33 cellular contexts compared by ENCODE assay signal in the genomic region with DNA sequence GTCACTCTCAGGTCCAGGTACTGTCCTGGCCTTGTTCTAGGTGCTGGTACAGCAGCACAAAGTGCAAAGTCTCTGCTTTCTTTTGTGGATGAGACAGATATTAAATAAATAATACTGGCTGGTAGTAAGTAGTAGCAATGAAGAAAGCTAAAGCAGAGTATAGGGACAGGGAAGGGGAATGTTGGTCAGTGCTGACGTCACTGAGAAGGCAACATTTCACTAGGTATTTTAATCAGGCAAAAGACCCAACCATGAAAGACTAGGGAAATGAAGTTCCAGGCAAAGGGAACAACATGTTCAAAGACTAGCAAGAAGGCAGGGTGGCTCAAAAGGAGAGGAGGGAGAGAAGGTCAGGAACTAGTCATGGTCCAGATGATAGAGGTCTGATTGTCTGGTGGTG.
"Had no signal": no experiment of that assay in that cellular context is flagged by ENCODE, and none has a peak within 500 bp of the region (broad histone marks: within the 10 kb centered on the region; RNA-seq: fewer than 3 reads in every experiment).

No MANE protein-coding gene starts in this region.

- H3K9me3 Mint-ChIP-seq: activated B cell treated with CpG ODN at 0.5 μM for 24 hours; activated CD8-positive, alpha-beta T cell treated with anti-CD3 and anti-CD28 coated beads for 36 hours; activated naive CD4-positive, alpha-beta T cell treated with anti-CD3 and anti-CD28 coated beads for 36 hours; activated naive CD8-positive, alpha-beta T cell treated with anti-CD3 and anti-CD28 coated beads for 36 hours; activated T-cell treated with anti-CD3 and anti-CD28 coated beads, Interleukin-2, amount 50 U/mL, for 4 hours; activated T-helper 1 cell treated with anti-CD3 and anti-CD28 coated beads, Interleukin-12 subunit alpha, Interleukin-12 subunit beta, Interleukin-2, Interleukin-4 antibody, amounts not matched to agents 30 ng/mL and 10 ng/mL and 1 ng/mL, durations not matched to agents 14 hours and 24 hours and 36 hours; activated T-helper 17 cell treated with anti-CD3 and anti-CD28 coated beads, Interleukin-2, amount 50 U/mL, for 72 hours; T-helper 1 cell treated with Interleukin-12 subunit alpha and Interleukin-12 subunit beta and Interleukin-4 antibody, amounts not matched to agents 30 μg/mL and 1 μg/mL, for 36 hours; T-helper 2 cell treated with Interferon-gamma antibody and Interleukin-4, amounts not matched to agents 5 μg/mL and 100 μg/mL, for 36 hours had no signal

- H3K4me3 Mint-ChIP-seq: activated B cell treated with CpG ODN at 0.5 μM for 24 hours; activated CD4-positive, alpha-beta memory T cell treated with anti-CD3 and anti-CD28 coated beads for 36 hours; activated CD8-positive, alpha-beta T cell treated with anti-CD3 and anti-CD28 coated beads for 36 hours; activated naive CD4-positive, alpha-beta T cell treated with anti-CD3 and anti-CD28 coated beads for 36 hours; activated naive CD8-positive, alpha-beta T cell treated with anti-CD3 and anti-CD28 coated beads for 36 hours; activated T-cell treated with anti-CD3 and anti-CD28 coated beads, Interleukin-2, amount 50 U/mL, for 4 hours; activated T-cell treated with anti-CD3 and anti-CD28 coated beads, Interleukin-2, amount 50 U/mL, for 72 hours; activated T-helper 1 cell treated with anti-CD3 and anti-CD28 coated beads, Interleukin-12 subunit alpha, Interleukin-12 subunit beta, Interleukin-2, Interleukin-4 antibody, amounts not matched to agents 30 ng/mL and 10 ng/mL and 1 ng/mL, durations not matched to agents 14 hours and 24 hours and 36 hours; activated T-helper 17 cell treated with anti-CD3 and anti-CD28 coated beads, Interleukin-2, amount 50 U/mL, for 72 hours; T-helper 1 cell treated with Interleukin-12 subunit alpha and Interleukin-12 subunit beta and Interleukin-4 antibody, amounts not matched to agents 30 μg/mL and 1 μg/mL, for 36 hours; T-helper 2 cell treated with Interferon-gamma antibody and Interleukin-4, amounts not matched to agents 5 μg/mL and 100 μg/mL, for 36 hours had no signal

- H3K27me3 Mint-ChIP-seq: activated B cell treated with CpG ODN at 0.5 μM for 24 hours; activated CD4-positive, alpha-beta memory T cell treated with anti-CD3 and anti-CD28 coated beads for 36 hours; activated CD8-positive, alpha-beta T cell treated with anti-CD3 and anti-CD28 coated beads for 36 hours; activated naive CD8-positive, alpha-beta T cell treated with anti-CD3 and anti-CD28 coated beads for 36 hours; activated T-helper 17 cell treated with anti-CD3 and anti-CD28 coated beads, Interleukin-2, amount 50 U/mL, for 72 hours had no signal

- H3K36me3 Mint-ChIP-seq: activated CD4-positive, alpha-beta memory T cell treated with anti-CD3 and anti-CD28 coated beads for 36 hours; activated naive CD4-positive, alpha-beta T cell treated with anti-CD3 and anti-CD28 coated beads, Interleukin-2, amount 50 U/mL, for 72 hours; activated naive CD8-positive, alpha-beta T cell treated with anti-CD3 and anti-CD28 coated beads for 36 hours had no signal

- H3K4me1 Mint-ChIP-seq: activated B cell treated with CpG ODN at 0.5 μM for 24 hours; activated naive CD8-positive, alpha-beta T cell treated with anti-CD3 and anti-CD28 coated beads for 36 hours; activated T-helper 17 cell treated with anti-CD3 and anti-CD28 coated beads, Interleukin-2, amount 50 U/mL, for 72 hours had no signal

- H3K27ac Mint-ChIP-seq: activated B cell treated with CpG ODN at 0.5 μM for 24 hours; activated CD4-positive, alpha-beta memory T cell treated with anti-CD3 and anti-CD28 coated beads for 36 hours; activated CD8-positive, alpha-beta T cell treated with anti-CD3 and anti-CD28 coated beads for 36 hours; activated naive CD4-positive, alpha-beta T cell treated with anti-CD3 and anti-CD28 coated beads for 36 hours; activated naive CD4-positive, alpha-beta T cell treated with anti-CD3 and anti-CD28 coated beads, Interleukin-2, amount 50 U/mL, for 72 hours; activated naive CD8-positive, alpha-beta T cell treated with anti-CD3 and anti-CD28 coated beads for 36 hours; activated T-cell treated with anti-CD3 and anti-CD28 coated beads, Interleukin-2, amount 50 U/mL, for 72 hours; activated T-helper 1 cell treated with anti-CD3 and anti-CD28 coated beads, Interleukin-12 subunit alpha, Interleukin-12 subunit beta, Interleukin-2, Interleukin-4 antibody, amounts not matched to agents 30 ng/mL and 10 ng/mL and 1 ng/mL, durations not matched to agents 14 hours and 24 hours and 36 hours; activated T-helper 17 cell treated with anti-CD3 and anti-CD28 coated beads, Interleukin-2, amount 50 U/mL, for 72 hours; T-helper 1 cell treated with Interleukin-12 subunit alpha and Interleukin-12 subunit beta and Interleukin-4 antibody, amounts not matched to agents 30 μg/mL and 1 μg/mL, for 36 hours; T-helper 2 cell treated with Interferon-gamma antibody and Interleukin-4, amounts not matched to agents 5 μg/mL and 100 μg/mL, for 36 hours had no signal

- DNase-seq: activated B cell treated with CpG ODN at 0.5 μM for 24 hours; activated CD4-positive, alpha-beta memory T cell treated with anti-CD3 and anti-CD28 coated beads for 36 hours; activated CD4-positive, alpha-beta T cell treated with anti-CD3 and anti-CD28 coated beads for 4 hours; activated CD4-positive, alpha-beta T cell treated with anti-CD3 and anti-CD28 coated beads, Interleukin-2, amount 50 U/mL, for 1 hour; activated CD4-positive, alpha-beta T cell treated with anti-CD3 and anti-CD28 coated beads, Interleukin-2, amount 50 U/mL, for 4 hours; activated CD4-positive, CD25-positive, alpha-beta regulatory T cell treated with anti-CD3 and anti-CD28 coated beads, Interleukin-2, amount 50 U/mL, for 72 hours; activated CD8-positive, alpha-beta memory T cell treated with anti-CD3 and anti-CD28 coated beads, Interleukin-2, amount 50 U/mL, for 4 hours; activated CD8-positive, alpha-beta T cell treated with anti-CD3 and anti-CD28 coated beads for 36 hours; activated effector memory CD4-positive, alpha-beta T cell treated with anti-CD3 and anti-CD28 coated beads, Interleukin-2, amount 50 U/mL, for 16 hours; activated gamma-delta T cell treated with Interleukin-2 at 50 U/mL for 16 hours; activated naive CD4-positive, alpha-beta T cell; activated naive CD4-positive, alpha-beta T cell treated with anti-CD3 and anti-CD28 coated beads for 36 hours; activated naive CD4-positive, alpha-beta T cell treated with anti-CD3 and anti-CD28 coated beads, Interleukin-2, amount 50 U/mL, for 16 hours; activated naive CD8-positive, alpha-beta T cell treated with anti-CD3 and anti-CD28 coated beads for 36 hours; activated T-cell treated with anti-CD3 and anti-CD28 coated beads for 4 hours; activated T-cell treated with anti-CD3 and anti-CD28 coated beads, Interleukin-2, amount 50 U/mL, for 1 hour; activated T-cell treated with anti-CD3 and anti-CD28 coated beads, Interleukin-2, amount 50 U/mL, for 4 hours; activated T-cell treated with anti-CD3 and anti-CD28 coated beads, Interleukin-2, amount 50 U/mL, for 72 hours; adrenal gland; amniotic stem cell; aorta; body of pancreas; brain microvascular endothelial cell; central memory CD4-positive, alpha-beta T cell; SW 1271; T-helper 1 cell; T-helper 2 cell; T-helper 9 cell had no signal
